In the genomic region with DNA sequence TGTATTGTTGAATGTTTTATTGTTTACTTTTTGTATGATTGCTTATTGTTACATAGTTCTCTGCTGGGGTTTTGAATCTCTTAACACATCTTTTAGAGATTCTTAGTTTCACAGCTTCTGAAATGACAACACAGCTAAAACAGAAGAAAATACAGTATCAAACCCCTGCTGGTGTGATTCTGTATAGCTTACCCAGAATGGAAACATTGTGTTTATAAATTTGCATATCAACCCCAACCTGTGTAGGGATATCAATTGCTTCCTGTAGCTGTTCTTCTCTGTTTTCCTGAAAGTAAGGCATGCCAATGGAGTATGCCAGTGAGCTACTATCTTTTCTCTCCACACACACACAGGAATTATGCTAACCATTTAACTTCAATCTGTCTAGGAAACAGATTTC, we compare ENCODE assay signal across 23 cellular contexts.
DNase-seq lines count a peak whose midpoint lies in the region; ATAC-seq and TF ChIP-seq lines count a peak whose summit lies in the region.
"Had no signal": no experiment of that assay in that cellular context is flagged by ENCODE, and none has a peak within 500 bp of the region (broad histone marks: within the 10 kb centered on the region; RNA-seq: fewer than 3 reads in every experiment).

No MANE protein-coding gene starts in this region.

- no peak overlapping the region for H3K9ac ChIP-seq in HCT116 (ENCODE audit: low read length)

- TF ChIP-seq RAD21 in HCT116 (IDR thresholded peaks at IDR 0.05; ENCODE audit: low read depth): no peak

- no peak for TF ChIP-seq POLR2A in HCT116 (IDR thresholded peaks at IDR 0.05; ENCODE audit: borderline replicate concordance, extremely low read depth, insufficient read depth, insufficient read length)

- H2AFZ ChIP-seq in HCT116 (ENCODE audit: low read depth, low read length, poor library complexity, severe bottlenecking) (no peak overlapping the region), PC-9 (no peak overlapping the region)

- no peak overlapping the region for H3K4me3 Mint-ChIP-seq in T-helper 2 cell treated with Interferon-gamma antibody and Interleukin-4, amounts not matched to agents 5 μg/mL and 100 μg/mL, for 36 hours
- H3K4me3 Mint-ChIP-seq: activated CD4-positive, alpha-beta T cell treated with anti-CD3 and anti-CD28 coated beads, Interleukin-2, amount 10 ng/mL, durations not matched to agents 7 days and 5 days; activated naive CD4-positive, alpha-beta T cell treated with anti-CD3 and anti-CD28 coated beads, Interleukin-2, amount 50 U/mL, for 24 hours; activated T-helper 1 cell treated with anti-CD3 and anti-CD28 coated beads, Interleukin-12 subunit alpha, Interleukin-12 subunit beta, Interleukin-2, Interleukin-4 antibody, amounts not matched to agents 30 ng/mL and 10 ng/mL and 1 ng/mL, durations not matched to agents 14 hours and 24 hours and 36 hours; CD4-positive, CD25-positive, alpha-beta regulatory T cell; stimulated activated naive CD8-positive, alpha-beta T cell treated with anti-CD3 and anti-CD28 coated beads, Interleukin-15, amount 100 ng/mL, for 72 hours had no signal

- no peak overlapping the region for H3K4me2 ChIP-seq in HCT116 (ENCODE audit: low read length)
- no peak overlapping the region for H3K4me2 ChIP-seq in PC-9

- POLR2A ChIA-PET in HCT116 (lab: Charles Lee): interaction anchor here (0.5 kb wide), 1 partner anchor 1755 kb away, joined by 9 read pairs; no protein-coding TSS in a partner anchor
- POLR2A ChIA-PET in PC-9 (lab: Charles Lee; ENCODE audit: unreplicated experiment): no interaction called here

- RAD21 ChIA-PET in HCT116 (lab: Charles Lee; ENCODE audit: low non-redundant PET in 1 of 2, low total read pairs in 2 of 2, uncharacterized antibody in 2 of 2, unreplicated experiment in 2 of 2): no interaction called here

- H3K36me3 ChIP-seq in HCT116 (ENCODE audit: control insufficient read depth in 1 of 2, insufficient read depth in 2 of 2, low read length in 2 of 2) (no peaks in the 10 kb centered on the region), PC-9 (ENCODE audit: low read depth) (no peaks in the 10 kb centered on the region), mucosa of descending colon (ENCODE audit: low read depth) (no peaks in the 10 kb centered on the region)
- H3K36me3 ChIP-seq: HAP-1, tibial artery had no signal

- BruUV-seq in HCT116 (replicated peaks; lab: Mats Ljungman, UMichigan): no TSS peak
- no TSS peak for BruUV-seq in PC-9 (replicated peaks; lab: Mats Ljungman, UMichigan)

- no peaks in the 10 kb centered on the region for H4K20me1 ChIP-seq in HCT116 (ENCODE audit: insufficient read depth)
- H4K20me1 ChIP-seq in PC-9 (ENCODE audit: insufficient read depth): no peaks in the 10 kb centered on the region

- H3K4me1 ChIP-seq in HCT116 (ENCODE audit: control insufficient read depth in 1 of 2, insufficient read depth in 2 of 2, low read length in 2 of 2) (no peaks in the 10 kb centered on the region), PC-9 (replicated peaks; ENCODE audit: insufficient read depth) (no peaks in the 10 kb centered on the region), foreskin keratinocyte (no peaks in the 10 kb centered on the region), mucosa of descending colon (ENCODE audit: low read depth) (no peaks in the 10 kb centered on the region)
- H3K4me1 ChIP-seq: HAP-1, tibial artery had no signal

- H3F3A ChIP-seq in PC-9 (ENCODE audit: insufficient read depth, low read depth): no peaks in the 10 kb centered on the region

- H3K27ac ChIP-seq in HCT116 (ENCODE audit: low read depth, low read length): no peak overlapping the region
- no peak overlapping the region for H3K27ac ChIP-seq in PC-9
- H3K27ac ChIP-seq in foreskin keratinocyte: no peak overlapping the region
- H3K27ac ChIP-seq: SK-N-MC, tibial artery, VCaP had no signal

- no peaks in the 10 kb centered on the region for H3K27me3 Mint-ChIP-seq in T-helper 2 cell treated with Interferon-gamma antibody and Interleukin-4, amounts not matched to agents 5 μg/mL and 100 μg/mL, for 36 hours (ENCODE audit: low read depth)
- H3K27me3 Mint-ChIP-seq: activated CD4-positive, alpha-beta T cell treated with anti-CD3 and anti-CD28 coated beads, Interleukin-2, amount 10 ng/mL, durations not matched to agents 7 days and 5 days; activated naive CD4-positive, alpha-beta T cell treated with anti-CD3 and anti-CD28 coated beads, Interleukin-2, amount 50 U/mL, for 24 hours; CD4-positive, CD25-positive, alpha-beta regulatory T cell; progenitor cell of endocrine pancreas; stimulated activated naive CD8-positive, alpha-beta T cell treated with anti-CD3 and anti-CD28 coated beads, Interleukin-15, amount 100 ng/mL, for 72 hours had no signal

- intact Hi-C loops in HCT116 (cut with micrococcal nuclease) (no loop called here), PC-9 (cut with micrococcal nuclease; ENCODE audit: unreplicated experiment) (no loop called here), mucosa of descending colon (cut with DNase I, micrococcal nuclease) (no loop called here)

- H3K79me2 ChIP-seq in HCT116 (ENCODE audit: insufficient read depth, low read length) (no peaks in the 10 kb centered on the region), PC-9 (ENCODE audit: low read depth) (no peaks in the 10 kb centered on the region)

- H3K9me3 Mint-ChIP-seq in T-helper 2 cell treated with Interferon-gamma antibody and Interleukin-4, amounts not matched to agents 5 μg/mL and 100 μg/mL, for 36 hours: peaks cover 3% of the 10 kb centered on the region
- H3K9me3 Mint-ChIP-seq: activated T-helper 1 cell treated with anti-CD3 and anti-CD28 coated beads, Interleukin-12 subunit alpha, Interleukin-12 subunit beta, Interleukin-2, Interleukin-4 antibody, amounts not matched to agents 30 ng/mL and 10 ng/mL and 1 ng/mL, durations not matched to agents 14 hours and 24 hours and 36 hours had no signal

- H3K4me3 ChIP-seq in HCT116 (replicated peaks in 1 of 2; ENCODE audit: low read depth in 1 of 2, low read length in 2 of 2) (no peak overlapping the region), PC-9 (no peak overlapping the region), mucosa of descending colon (no peak overlapping the region)
- H3K4me3 ChIP-seq: HAP-1, K562, SK-N-MC, tibial artery had no signal

- H3K9me3 ChIP-seq in HCT116 (ENCODE audit: control insufficient read depth in 1 of 2, insufficient read depth in 1 of 2, low read depth in 1 of 2, low read length in 2 of 2) (no peaks in the 10 kb centered on the region), PC-9 (ENCODE audit: insufficient read depth, low read depth) (no peaks in the 10 kb centered on the region), mucosa of descending colon (no peaks in the 10 kb centered on the region)
- H3K9me3 ChIP-seq: HAP-1, tibial artery had no signal

- H3K4me1 Mint-ChIP-seq in T-helper 2 cell treated with Interferon-gamma antibody and Interleukin-4, amounts not matched to agents 5 μg/mL and 100 μg/mL, for 36 hours (ENCODE audit: low read depth): no peaks in the 10 kb centered on the region
- H3K4me1 Mint-ChIP-seq: activated CD4-positive, alpha-beta T cell treated with anti-CD3 and anti-CD28 coated beads, Interleukin-2, amount 10 ng/mL, durations not matched to agents 7 days and 5 days; activated naive CD4-positive, alpha-beta T cell treated with anti-CD3 and anti-CD28 coated beads, Interleukin-2, amount 50 U/mL, for 24 hours; CD4-positive, CD25-positive, alpha-beta regulatory T cell; stimulated activated naive CD8-positive, alpha-beta T cell treated with anti-CD3 and anti-CD28 coated beads, Interleukin-15, amount 100 ng/mL, for 72 hours had no signal

- H3K36me3 Mint-ChIP-seq in T-helper 2 cell treated with Interferon-gamma antibody and Interleukin-4, amounts not matched to agents 5 μg/mL and 100 μg/mL, for 36 hours (ENCODE audit: low read depth): no peaks in the 10 kb centered on the region
- H3K36me3 Mint-ChIP-seq: activated naive CD4-positive, alpha-beta T cell treated with anti-CD3 and anti-CD28 coated beads, Interleukin-2, amount 50 U/mL, for 24 hours; CD4-positive, CD25-positive, alpha-beta regulatory T cell had no signal

- ATAC-seq in HCT116 (peak; percentile 52), foreskin keratinocyte (peak; percentile 66), mucosa of descending colon (no peak)
- ATAC-seq: K562; stimulated activated naive CD8-positive, alpha-beta T cell treated with anti-CD3 and anti-CD28 coated beads, Interleukin-15, amount 100 ng/mL, for 72 hours had no signal

- peak in 1 of 3 experiments; percentile 31; a peak in 2 of 6 replicates for TF ChIP-seq CTCF in HCT116 (IDR thresholded peaks at IDR 0.05 in 2 of 3, conservative IDR thresholded peaks at IDR 0.05 in 1 of 3; ENCODE audit: borderline replicate concordance in 1 of 3, insufficient read depth in 1 of 3, low read depth in 2 of 3, low read length in 2 of 3)
- TF ChIP-seq CTCF in PC-9 (conservative IDR thresholded peaks at IDR 0.05): 0 out of 2 replicates have a peak, but pooled peaks have one; percentile 22
- TF ChIP-seq CTCF in foreskin keratinocyte (conservative IDR thresholded peaks at IDR 0.05): peak; percentile 14
- no peak for TF ChIP-seq CTCF in mucosa of descending colon (IDR thresholded peaks at IDR 0.05)

- peak; percentile 6 for DNase-seq in DMS114 treated with DMSO at 0.1 percent for 48 hours (lab: John Stamatoyannopoulos, UW; ENCODE audit: unreplicated experiment)
- DNase-seq in HCT116 (ENCODE audit: low read depth, low spot score): no peak
- no peak for DNase-seq in PC-9
- no peak for DNase-seq in foreskin keratinocyte
- no peak for DNase-seq in activated T-cell treated with anti-CD3 and anti-CD28 coated beads, Interleukin-2, amount 50 U/mL, for 48 hours
- DNase-seq in DMS79 treated with DMSO at 0.1 percent for 48 hours (lab: John Stamatoyannopoulos, UW): no peak
- no peak for DNase-seq in mucosa of descending colon
- no peak for DNase-seq in T-helper 2 cell treated with Interferon-gamma antibody and Interleukin-4, amounts not matched to agents 5 μg/mL and 100 μg/mL, for 36 hours (ENCODE audit: low spot score)
- DNase-seq: activated CD4-positive, alpha-beta T cell treated with anti-CD3 and anti-CD28 coated beads, Interleukin-2, amount 10 ng/mL, durations not matched to agents 7 days and 5 days; CD4-positive, CD25-positive, alpha-beta regulatory T cell; DMS153; NCI-H1417 treated with DMSO at 0.1 percent for 48 hours; NCI-H2171; NCI-H510A treated with DMSO at 0.1 percent for 48 hours; stimulated activated naive CD8-positive, alpha-beta T cell treated with anti-CD3 and anti-CD28 coated beads, Interleukin-15, amount 100 ng/mL, for 72 hours; tibial artery had no signal

- H3K27ac Mint-ChIP-seq in T-helper 2 cell treated with Interferon-gamma antibody and Interleukin-4, amounts not matched to agents 5 μg/mL and 100 μg/mL, for 36 hours: no peak overlapping the region
- H3K27ac Mint-ChIP-seq: activated CD4-positive, alpha-beta T cell treated with anti-CD3 and anti-CD28 coated beads, Interleukin-2, amount 10 ng/mL, durations not matched to agents 7 days and 5 days; activated naive CD4-positive, alpha-beta T cell treated with anti-CD3 and anti-CD28 coated beads, Interleukin-2, amount 50 U/mL, for 24 hours; activated T-helper 1 cell treated with anti-CD3 and anti-CD28 coated beads, Interleukin-12 subunit alpha, Interleukin-12 subunit beta, Interleukin-2, Interleukin-4 antibody, amounts not matched to agents 30 ng/mL and 10 ng/mL and 1 ng/mL, durations not matched to agents 14 hours and 24 hours and 36 hours; CD4-positive, CD25-positive, alpha-beta regulatory T cell; progenitor cell of endocrine pancreas; stimulated activated naive CD8-positive, alpha-beta T cell treated with anti-CD3 and anti-CD28 coated beads, Interleukin-15, amount 100 ng/mL, for 72 hours had no signal

- H3K27me3 ChIP-seq in HCT116 (ENCODE audit: insufficient read depth, low read length) (no peaks in the 10 kb centered on the region), PC-9 (ENCODE audit: insufficient read depth, low read depth) (no peaks in the 10 kb centered on the region), foreskin keratinocyte (no peaks in the 10 kb centered on the region)
- H3K27me3 ChIP-seq: tibial artery had no signal

- CTCF ChIA-PET in HCT116 (lab: Charles Lee) (no interaction called here), PC-9 (lab: Charles Lee) (interaction anchor here (0.6 kb wide), 1 partner anchor 883 kb away, joined by 3 read pairs; no protein-coding TSS in a partner anchor)

- H3K9me2 ChIP-seq in HCT116 (ENCODE audit: insufficient read depth) (no peaks in the 10 kb centered on the region), PC-9 (ENCODE audit: insufficient read depth) (no peaks in the 10 kb centered on the region)
